10 cellular contexts compared by ENCODE assay signal in genomic region chr2:72846171-72847095, GRCh38.
DNase-seq lines count a peak whose midpoint lies in the region; ATAC-seq and TF ChIP-seq lines count a peak whose summit lies in the region.
"Had no signal": no experiment of that assay in that cellular context is flagged by ENCODE, and none has a peak within 500 bp of the region (broad histone marks: within the 10 kb centered on the region; RNA-seq: fewer than 3 reads in every experiment).

No MANE protein-coding gene starts in this region.

- H3K9me3 Mint-ChIP-seq in activated naive CD8-positive, alpha-beta T cell treated with anti-CD3 and anti-CD28 coated beads, Interleukin-2, amount 50 U/mL, for 24 hours, result no peaks in the 10 kb centered on the region
- H3K9me3 Mint-ChIP-seq: mesothelial cell of epicardium had no signal

- DNase-seq in epithelial cell of esophagus (ENCODE audit: low read depth) (peak; percentile 32), middle frontal gyrus (ENCODE audit: extremely low spot score, low spot score) (no peak), midbrain (lab: John Stamatoyannopoulos, UW) (no peak)
- DNase-seq in activated naive CD8-positive, alpha-beta T cell treated with anti-CD3 and anti-CD28 coated beads, Interleukin-2, amount 50 U/mL, for 24 hours, result no peak
- DNase-seq: head of caudate nucleus, NCI-H446 treated with DMSO at 0.1 percent for 48 hours had no signal

- TF ChIP-seq CTCF in epithelial cell of esophagus (IDR thresholded peaks at IDR 0.05; ENCODE audit: insufficient read depth, low read depth, low read length, missing control alignments), result no peak

- H3K4me3 Mint-ChIP-seq in activated naive CD8-positive, alpha-beta T cell treated with anti-CD3 and anti-CD28 coated beads, Interleukin-2, amount 50 U/mL, for 24 hours, result no peak overlapping the region
- H3K4me3 Mint-ChIP-seq: mesothelial cell of epicardium had no signal

- H3K4me1 Mint-ChIP-seq in activated naive CD8-positive, alpha-beta T cell treated with anti-CD3 and anti-CD28 coated beads, Interleukin-2, amount 50 U/mL, for 24 hours, result no peaks in the 10 kb centered on the region

- ATAC-seq in GM19025 (IDR thresholded peaks at IDR 0.05; ENCODE audit: low read depth, unreplicated experiment) (peak; percentile 89), GM21737 (IDR thresholded peaks at IDR 0.05; ENCODE audit: unreplicated experiment) (peak; percentile 81), HG03175 (IDR thresholded peaks at IDR 0.05; ENCODE audit: unreplicated experiment) (peak; percentile 88)
- no peak for ATAC-seq in activated naive CD8-positive, alpha-beta T cell treated with anti-CD3 and anti-CD28 coated beads, Interleukin-2, amount 50 U/mL, for 24 hours

- H3K27ac Mint-ChIP-seq in activated naive CD8-positive, alpha-beta T cell treated with anti-CD3 and anti-CD28 coated beads, Interleukin-2, amount 50 U/mL, for 24 hours, result no peak overlapping the region
- H3K27ac Mint-ChIP-seq: mesothelial cell of epicardium had no signal

- H3K4me3 ChIP-seq in epithelial cell of esophagus (ENCODE audit: low read length), result no peak overlapping the region

- H3K27me3 Mint-ChIP-seq in activated naive CD8-positive, alpha-beta T cell treated with anti-CD3 and anti-CD28 coated beads, Interleukin-2, amount 50 U/mL, for 24 hours, result peaks cover 6% of the 10 kb centered on the region

- no peaks in the 10 kb centered on the region for H3K36me3 Mint-ChIP-seq in activated naive CD8-positive, alpha-beta T cell treated with anti-CD3 and anti-CD28 coated beads, Interleukin-2, amount 50 U/mL, for 24 hours (ENCODE audit: low read depth)
- H3K36me3 Mint-ChIP-seq: mesothelial cell of epicardium had no signal
